In the genomic region with DNA sequence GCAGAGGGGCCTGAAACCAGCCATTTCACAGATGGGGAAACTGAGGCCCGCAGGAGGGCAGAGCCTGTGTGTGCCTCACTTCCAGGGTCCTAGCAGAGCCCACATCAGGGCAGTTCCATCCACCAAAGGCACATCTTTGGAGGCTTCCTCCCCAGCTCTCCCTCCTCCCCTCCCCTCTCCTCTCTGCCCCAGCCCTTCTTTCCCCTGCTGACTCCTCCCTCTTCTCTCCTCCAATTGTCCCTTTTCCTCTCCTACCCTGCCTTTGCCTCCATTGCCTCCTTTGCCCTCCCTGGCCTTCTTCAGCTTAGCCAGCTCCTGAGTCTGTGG, we compare ENCODE assay signal across 1 cellular context.
TF ChIP-seq lines count a peak whose summit lies in the region.

No MANE protein-coding gene starts in this region.

TF ChIP-seq in K562, 482 proteins besides CTCF, POLR2A, EP300 and RAD21:
- TF ChIP-seq BCOR (IDR thresholded peaks at IDR 0.05) (peak; percentile 59), RBM25 (IDR thresholded peaks at IDR 0.05; ENCODE audit: low read depth, low read length, severe bottlenecking) (peak; percentile 28), CCNT2 (IDR thresholded peaks at IDR 0.05; ENCODE audit: borderline replicate concordance, extremely low read depth, insufficient read length, low read depth, low read length) (no peak), CHD4 (IDR thresholded peaks at IDR 0.05; ENCODE audit: insufficient read depth, insufficient replicate concordance, low read depth, low read length, poor library complexity, severe bottlenecking) (no peak), ZNF263 (CRISPR knock-in tag; IDR thresholded peaks at IDR 0.05; ENCODE audit: borderline replicate concordance) (peak; percentile 90)
- TF ChIP-seq, protein P1, sequence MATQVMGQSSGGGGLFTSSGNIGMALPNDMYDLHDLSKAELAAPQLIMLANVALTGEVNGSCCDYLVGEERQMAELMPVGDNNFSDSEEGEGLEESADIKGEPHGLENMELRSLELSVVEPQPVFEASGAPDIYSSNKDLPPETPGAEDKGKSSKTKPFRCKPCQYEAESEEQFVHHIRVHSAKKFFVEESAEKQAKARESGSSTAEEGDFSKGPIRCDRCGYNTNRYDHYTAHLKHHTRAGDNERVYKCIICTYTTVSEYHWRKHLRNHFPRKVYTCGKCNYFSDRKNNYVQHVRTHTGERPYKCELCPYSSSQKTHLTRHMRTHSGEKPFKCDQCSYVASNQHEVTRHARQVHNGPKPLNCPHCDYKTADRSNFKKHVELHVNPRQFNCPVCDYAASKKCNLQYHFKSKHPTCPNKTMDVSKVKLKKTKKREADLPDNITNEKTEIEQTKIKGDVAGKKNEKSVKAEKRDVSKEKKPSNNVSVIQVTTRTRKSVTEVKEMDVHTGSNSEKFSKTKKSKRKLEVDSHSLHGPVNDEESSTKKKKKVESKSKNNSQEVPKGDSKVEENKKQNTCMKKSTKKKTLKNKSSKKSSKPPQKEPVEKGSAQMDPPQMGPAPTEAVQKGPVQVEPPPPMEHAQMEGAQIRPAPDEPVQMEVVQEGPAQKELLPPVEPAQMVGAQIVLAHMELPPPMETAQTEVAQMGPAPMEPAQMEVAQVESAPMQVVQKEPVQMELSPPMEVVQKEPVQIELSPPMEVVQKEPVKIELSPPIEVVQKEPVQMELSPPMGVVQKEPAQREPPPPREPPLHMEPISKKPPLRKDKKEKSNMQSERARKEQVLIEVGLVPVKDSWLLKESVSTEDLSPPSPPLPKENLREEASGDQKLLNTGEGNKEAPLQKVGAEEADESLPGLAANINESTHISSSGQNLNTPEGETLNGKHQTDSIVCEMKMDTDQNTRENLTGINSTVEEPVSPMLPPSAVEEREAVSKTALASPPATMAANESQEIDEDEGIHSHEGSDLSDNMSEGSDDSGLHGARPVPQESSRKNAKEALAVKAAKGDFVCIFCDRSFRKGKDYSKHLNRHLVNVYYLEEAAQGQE (CRISPR knock-in tag; IDR thresholded peaks at IDR 0.05; ENCODE audit: low read depth): no peak
